ENCODE assay signal across 9 cellular contexts in genomic region chr19:49331616-49332055, GRCh38. TPM values are rescaled to one million over a fixed set of nuclear protein-coding genes. Genes with fewer than 3 reads are reported as not detected.
DNase-seq lines count a peak whose midpoint lies in the region; ATAC-seq and TF ChIP-seq lines count a peak whose summit lies in the region.
"Had no signal": no experiment of that assay in that cellular context is flagged by ENCODE, and none has a peak within 500 bp of the region (broad histone marks: within the 10 kb centered on the region; RNA-seq: fewer than 3 reads in every experiment).

No MANE protein-coding gene starts in this region.

- H3K4me1 ChIP-seq in heart left ventricle: peaks cover 0 to 48% (median 0%) of the 10 kb centered on the region in 12 donors

- H3K9me3 ChIP-seq in heart left ventricle: no peaks in the 10 kb centered on the region

- no peak overlapping the region for H3K27ac ChIP-seq in heart left ventricle

- ATAC-seq in HG03354 (IDR thresholded peaks at IDR 0.05; ENCODE audit: poor library complexity, severe bottlenecking, unreplicated experiment): peak; percentile 63
- peak; percentile 77 to 89 (median 88) for ATAC-seq in heart left ventricle
- no peak for ATAC-seq in GM19455 (IDR thresholded peaks at IDR 0.05; ENCODE audit: unreplicated experiment)

- peaks cover 0 to 5% (median 0%) of the 10 kb centered on the region in 9 donors for H3K36me3 ChIP-seq in heart left ventricle

- 75 to 88% (median 81%) methylated on average over 2 of the region's 2 CpGs for WGBS in heart left ventricle, 4 donors

- H3K27me3 ChIP-seq in heart left ventricle: no peaks in the 10 kb centered on the region

- TF ChIP-seq POLR2A in heart left ventricle (IDR thresholded peaks at IDR 0.05): no peak

- no peak for TF ChIP-seq CTCF in heart left ventricle (IDR thresholded peaks at IDR 0.05)

- intact Hi-C loops in heart left ventricle (cut with DNase I): no loop called here

- DNase-seq in activated CD4-positive, CD25-positive, alpha-beta regulatory T cell treated with anti-CD3 and anti-CD28 coated beads, Interleukin-2, amount 50 U/mL, for 16 hours (ENCODE audit: low read depth, low spot score): peak; percentile 45
- no peak for DNase-seq in activated CD4-positive, CD25-positive, alpha-beta regulatory T cell (lab: John Stamatoyannopoulos, UW)
- DNase-seq in RPMI8226 (peak; percentile 71), heart left ventricle (peak in 2 of 5 donors; percentile 21 to 54)
- peak; percentile 86 for DNase-seq in activated effector memory CD4-positive, alpha-beta T cell treated with anti-CD3 and anti-CD28 coated beads, Interleukin-2, amount 50 U/mL, for 16 hours
- DNase-seq in stimulated activated CD4-positive, alpha-beta T cell treated with anti-CD3 and anti-CD28 coated beads, Interleukin-2, amount 100 ng/mL, for 24 hours: peak; percentile 53 to 59

- peak overlapping the region in 1 of 12 donors; percentile 26 for H3K4me3 ChIP-seq in heart left ventricle

RNA-seq across cellular contexts. Expression of gene CD37, which starts 3.6 kb away (rescaled TPM):
- 10 to 100 TPM in 2 of 9 donors, 1 to 10 TPM in 7; 1.4 to 45.2 (median 4.2) TPM for total RNA-seq in heart left ventricle
- 1 to 10 TPM; 3.3 to 3.9 TPM for polyA plus RNA-seq in heart left ventricle

RNA-seq across cellular contexts. Expression of gene SLC6A16, which starts 6.6 kb away (rescaled TPM):
- total RNA-seq in heart left ventricle: 1 to 10 TPM in 1 of 9 donors, under 1 TPM in 8; 0.27 to 1.3 (median 0.40) TPM
- under 1 TPM; 0.33 to 0.53 TPM for polyA plus RNA-seq in heart left ventricle

RNA-seq across cellular contexts. Expression of gene TEAD2, which starts 30.6 kb away (rescaled TPM):
- 10 to 100 TPM; 31.1 to 77.2 (median 54.3) TPM for total RNA-seq in heart left ventricle
- polyA plus RNA-seq in heart left ventricle: 10 to 100 TPM; 44.9 to 52.2 TPM

RNA-seq across cellular contexts. Expression of gene DKKL1, which starts 32.0 kb away (rescaled TPM):
- total RNA-seq in heart left ventricle: under 1 TPM in 1 of 9 donors, not detected in 8; 0.51 TPM
- polyA plus RNA-seq in heart left ventricle: under 1 TPM in 1 of 2 donors, not detected in 1; 0.24 TPM
- total RNA-seq: urinary bladder had no signal

RNA-seq across cellular contexts. Expression of gene KASH5, which starts 56.4 kb away (rescaled TPM):
- total RNA-seq in heart left ventricle: not detected
- polyA plus RNA-seq in heart left ventricle: not detected
- total RNA-seq: urinary bladder had no signal
- polyA plus RNA-seq: urinary bladder had no signal

Comparison
In these comparisons a context has a peak if more than half of its experiments do, and no peak if none do; other contexts are left out.
1. DNase-seq: peak in activated CD4-positive, CD25-positive, alpha-beta regulatory T cell treated with anti-CD3 and anti-CD28 coated beads, Interleukin-2, amount 50 U/mL, for 16 hours (single experiment), RPMI8226 (single experiment), activated effector memory CD4-positive, alpha-beta T cell treated with anti-CD3 and anti-CD28 coated beads, Interleukin-2, amount 50 U/mL, for 16 hours (single experiment) and stimulated activated CD4-positive, alpha-beta T cell treated with anti-CD3 and anti-CD28 coated beads, Interleukin-2, amount 100 ng/mL, for 24 hours (2 of 2); none in activated CD4-positive, CD25-positive, alpha-beta regulatory T cell (0 of 4).